Comparison of ENCODE assay signal across 13 cellular contexts in genomic region chr17:65183736-65184135, GRCh38. TPM values are rescaled to one million over a fixed set of nuclear protein-coding genes. Genes with fewer than 3 reads are reported as not detected.
DNase-seq lines count a peak whose midpoint lies in the region; ATAC-seq, FAIRE-seq and TF ChIP-seq lines count a peak whose summit lies in the region.
"Had no signal": no experiment of that assay in that cellular context is flagged by ENCODE, and none has a peak within 500 bp of the region (broad histone marks: within the 10 kb centered on the region; RNA-seq: fewer than 3 reads in every experiment).

No MANE protein-coding gene starts in this region.

- no peak overlapping the region for H3K56ac ChIP-seq in H1 (replicated peaks; ENCODE audit: insufficient read length, low read depth, low read length)

- peak overlapping the region; percentile 94; the same call in 1 of the 2 replicates for H2BK5ac ChIP-seq in H1 (ENCODE audit: low read depth, low read length)

- no peak for DNase-seq in CD4-positive, alpha-beta memory T cell
- no peak for DNase-seq in Karpas-422
- DNase-seq in H1 (ENCODE audit: low read depth in 1 of 2, low spot score in 2 of 2), result peak; percentile 62 to 72
- DNase-seq in myocyte (ENCODE audit: low read depth), result peak; percentile 56
- DNase-seq in stomach, result no peak
- no peak for DNase-seq in MM.1S
- DNase-seq in body of pancreas, result no peak
- DNase-seq in CD8-positive, alpha-beta T cell, result no peak
- DNase-seq: activated naive CD4-positive, alpha-beta T cell treated with Interleukin-2 at 50 U/mL for 16 hours; erythroblast; stimulated activated CD4-positive, alpha-beta T cell treated with anti-CD3 and anti-CD28 coated beads, Interleukin-1b, Interleukin-23, amount 100 ng/mL, for 48 hours; WERI-Rb-1 had no signal

- no peaks in the 10 kb centered on the region for H3K36me3 Mint-ChIP-seq in CD4-positive, alpha-beta memory T cell
- no peaks in the 10 kb centered on the region for H3K36me3 Mint-ChIP-seq in CD8-positive, alpha-beta T cell

- H3K18ac ChIP-seq in H1 (ENCODE audit: extremely low read depth, low read length), result peak overlapping the region; percentile 73; the same call in 1 of the 2 replicates

- no peak overlapping the region for H2BK15ac ChIP-seq in H1 (ENCODE audit: low read length)

- H2AFZ ChIP-seq in Karpas-422 (ENCODE audit: low read length), result 0 out of 2 replicates have a peak overlapping the region, but pooled peaks have one; percentile 13
- H2AFZ ChIP-seq in H1 (ENCODE audit: low read length), result no peak overlapping the region
- no peak overlapping the region for H2AFZ ChIP-seq in MM.1S (ENCODE audit: low read length)

- H3K9ac ChIP-seq in Karpas-422 (ENCODE audit: low read length) (no peak overlapping the region), H1 (replicated peaks in 1 of 4; ENCODE audit: extremely low read depth in 1 of 4, low read depth in 3 of 4, low read length in 3 of 4) (no peak overlapping the region; a peak in 2 of 7 replicates), MM.1S (ENCODE audit: low read length) (no peak overlapping the region)

- peak overlapping the region; percentile 97; the same call in 1 of the 2 replicates for H2BK12ac ChIP-seq in H1 (ENCODE audit: low read depth, low read length)

- no peak for ATAC-seq in body of pancreas
- ATAC-seq in CD8-positive, alpha-beta T cell, result no peak

- TF ChIP-seq CTCF in H1 (IDR thresholded peaks at IDR 0.05; ENCODE audit: control extremely low read depth in 1 of 3, insufficient read depth in 1 of 3, low read depth in 1 of 3, low read length in 3 of 3) (no peak), stomach (IDR thresholded peaks at IDR 0.05) (no peak), MM.1S (IDR thresholded peaks at IDR 0.05; ENCODE audit: low read length) (no peak), body of pancreas (IDR thresholded peaks at IDR 0.05) (no peak)
- TF ChIP-seq CTCF in CD8-positive, alpha-beta T cell (IDR thresholded peaks at IDR 0.05), result no peak

- no peak overlapping the region for H3K4ac ChIP-seq in H1 (replicated peaks; ENCODE audit: insufficient read length, low read depth, low read length)

- TF ChIP-seq EP300 in H1 (IDR thresholded peaks at IDR 0.05; ENCODE audit: borderline replicate concordance in 1 of 2, low read depth in 2 of 2, low read length in 2 of 2), result peak in 1 of 2 experiments; percentile 96; a peak in 2 of 3 replicates
- TF ChIP-seq EP300 in stomach (IDR thresholded peaks at IDR 0.05), result no peak

- CTCF ChIA-PET in CD4-positive, alpha-beta memory T cell (lab: Charles Lee; ENCODE audit: partially characterized antibody), result no interaction called here
- CTCF ChIA-PET in H1 (lab: Charles Lee; ENCODE audit: partially characterized antibody), result interaction anchor here (0.7 to 1.0 kb wide), 3 partner anchors 24 to 838 kb away, joined by 3 to 5 read pairs (median 3); partner anchors contain the start of gene RGS9
- CTCF ChIA-PET in CD8-positive, alpha-beta T cell (lab: Charles Lee), result interaction anchor here (1.2 to 2.2 kb wide), 2 partner anchors 14 to 42 kb away, joined by 3 to 10 read pairs; no protein-coding TSS in a partner anchor

- no peaks in the 10 kb centered on the region for H4K20me1 ChIP-seq in Karpas-422 (ENCODE audit: insufficient read depth, low read depth, low read length)
- no peaks in the 10 kb centered on the region for H4K20me1 ChIP-seq in H1 (replicated peaks in 1 of 2; ENCODE audit: control insufficient read depth in 1 of 2, insufficient read depth in 2 of 2, low read length in 2 of 2)
- no peaks in the 10 kb centered on the region for H4K20me1 ChIP-seq in MM.1S (ENCODE audit: insufficient read depth, low read length)

- H3K23me2 ChIP-seq in H1 (ENCODE audit: low read depth, low read length), result 0 out of 2 replicates have a peak, but pooled peaks cover 2% of the 10 kb centered on the region

- no peaks in the 10 kb centered on the region for H3K36me3 ChIP-seq in CD4-positive, alpha-beta memory T cell (ENCODE audit: insufficient read depth, low read length)
- H3K36me3 ChIP-seq in Karpas-422 (ENCODE audit: insufficient read depth, low read length), result no peaks in the 10 kb centered on the region
- no peaks in the 10 kb centered on the region for H3K36me3 ChIP-seq in H1 (ENCODE audit: control insufficient read depth in 2 of 4, insufficient read depth in 4 of 4, low read length in 3 of 4)
- no peaks in the 10 kb centered on the region for H3K36me3 ChIP-seq in stomach
- H3K36me3 ChIP-seq in MM.1S (replicated peaks; ENCODE audit: insufficient read depth, low read length), result no peaks in the 10 kb centered on the region
- H3K36me3 ChIP-seq in body of pancreas (replicated peaks in 1 of 2; ENCODE audit: insufficient read depth in 1 of 2, low read depth in 2 of 2), result no peaks in the 10 kb centered on the region
- H3K36me3 ChIP-seq in CD8-positive, alpha-beta T cell (ENCODE audit: insufficient read depth, low read length), result no peaks in the 10 kb centered on the region
- H3K36me3 ChIP-seq: thoracic aorta, WERI-Rb-1 had no signal

- no peaks in the 10 kb centered on the region for H3K27me3 ChIP-seq in CD4-positive, alpha-beta memory T cell (ENCODE audit: insufficient read depth, low read length)
- H3K27me3 ChIP-seq in Karpas-422 (ENCODE audit: low read length) (no peaks in the 10 kb centered on the region), H1 (replicated peaks in 1 of 4; ENCODE audit: control insufficient read depth in 3 of 4, extremely low read depth in 1 of 4, insufficient read depth in 3 of 4, low read length in 3 of 4) (no peaks in the 10 kb centered on the region), stomach (no peaks in the 10 kb centered on the region), MM.1S (replicated peaks; ENCODE audit: insufficient read depth, low read length) (no peaks in the 10 kb centered on the region), body of pancreas (no peaks in the 10 kb centered on the region)
- no peaks in the 10 kb centered on the region for H3K27me3 ChIP-seq in CD8-positive, alpha-beta T cell (ENCODE audit: insufficient read depth, low read length)

- H3K23ac ChIP-seq in H1 (ENCODE audit: insufficient read length), result no peak overlapping the region

- peak; percentile 96 for FAIRE-seq in H1 (lab: Jason Lieb, UNC)

- no peaks in the 10 kb centered on the region for H3K79me2 ChIP-seq in Karpas-422 (ENCODE audit: low read length)
- H3K79me2 ChIP-seq in H1 (ENCODE audit: control insufficient read depth in 1 of 2, insufficient read depth in 2 of 2, low read length in 2 of 2), result no peaks in the 10 kb centered on the region
- H3K79me2 ChIP-seq in MM.1S (ENCODE audit: low read length), result no peaks in the 10 kb centered on the region

- peak overlapping the region in 4 of 7 donors; percentile 6 to 62 (median 24) for H3K27ac Mint-ChIP-seq in CD4-positive, alpha-beta memory T cell
- no peak overlapping the region for H3K27ac Mint-ChIP-seq in CD8-positive, alpha-beta T cell

- no peaks in the 10 kb centered on the region for H3K9me3 Mint-ChIP-seq in CD4-positive, alpha-beta memory T cell
- H3K9me3 Mint-ChIP-seq in CD8-positive, alpha-beta T cell, result no peaks in the 10 kb centered on the region

- H3K27ac ChIP-seq in CD4-positive, alpha-beta memory T cell (ENCODE audit: low read depth, low read length), result no peak overlapping the region
- H3K27ac ChIP-seq in Karpas-422 (ENCODE audit: low read length) (no peak overlapping the region), H1 (ENCODE audit: low read depth, low read length) (peak overlapping the region; percentile 76; the same call in 1 of the 2 replicates), stomach (no peak overlapping the region), MM.1S (ENCODE audit: low read length) (no peak overlapping the region), body of pancreas (no peak overlapping the region)
- H3K27ac ChIP-seq in CD8-positive, alpha-beta T cell (ENCODE audit: low read depth, low read length), result no peak overlapping the region
- H3K27ac ChIP-seq: thoracic aorta, WERI-Rb-1 had no signal

- peaks cover 42 to 57% (median 50%) of the 10 kb centered on the region in 4 donors for H3K4me1 Mint-ChIP-seq in CD4-positive, alpha-beta memory T cell
- H3K4me1 Mint-ChIP-seq in CD8-positive, alpha-beta T cell (ENCODE audit: low read depth), result peaks cover 43% of the 10 kb centered on the region

- H4K91ac ChIP-seq in H1 (replicated peaks; ENCODE audit: insufficient read length, low read length), result peak overlapping the region; percentile 70

- H4K8ac ChIP-seq in H1 (ENCODE audit: extremely low read depth, insufficient read depth, low read length), result peak overlapping the region; percentile 59; the same call in 1 of the 2 replicates

- peak overlapping the region; percentile 47 for H4K5ac ChIP-seq in H1 (ENCODE audit: insufficient read length, low read depth, low read length)

- H3K4me2 ChIP-seq in Karpas-422 (ENCODE audit: low read depth, low read length, poor library complexity, severe bottlenecking) (no peak overlapping the region), H1 (ENCODE audit: insufficient read depth in 1 of 2, low read depth in 2 of 2, low read length in 2 of 2) (peak overlapping the region; percentile 43 to 49; a peak in 3 of 4 replicates), MM.1S (ENCODE audit: low read depth, low read length) (no peak overlapping the region)

- POLR2A ChIA-PET in CD4-positive, alpha-beta memory T cell (lab: Charles Lee; ENCODE audit: partially characterized antibody), result interaction anchor here (0.8 kb wide), 1 partner anchor 18 kb away, joined by 4 read pairs; no protein-coding TSS in a partner anchor
- POLR2A ChIA-PET in H1 (lab: Charles Lee; ENCODE audit: partially characterized antibody), result interaction anchor here (0.8 to 1.6 kb wide), 8 partner anchors 10 to 264 kb away, joined by 3 to 9 read pairs (median 4); partner anchors contain the start of gene LRRC37A3
- POLR2A ChIA-PET in CD8-positive, alpha-beta T cell (lab: Charles Lee), result no interaction called here

- peaks cover 13% of the 10 kb centered on the region for H3F3A ChIP-seq in MM.1S (ENCODE audit: insufficient read depth, low read length)

- no peak overlapping the region for H3K14ac ChIP-seq in H1 (ENCODE audit: insufficient read length)

- no peak for TF ChIP-seq RAD21 in H1 (IDR thresholded peaks at IDR 0.05 in 1 of 2, conservative IDR thresholded peaks at IDR 0.05 in 1 of 2; ENCODE audit: low read depth in 2 of 2, low read length in 2 of 2)

- WGBS in H1 (ENCODE audit: extremely low coverage in 1 of 2, insufficient coverage in 1 of 2, insufficient read length in 1 of 2, insufficient replicate concordance in 2 of 2, low coverage in 1 of 2, low lambda C conversion rate in 2 of 2, missing lambda C conversion rate in 1 of 2), 2 experiments, result 9% methylated on average over 6 of the region's 6 CpGs; no CpG with 5 or more reads in 1 of the 2 experiments
- WGBS in stomach, 5 donors, result 16 to 33% (median 26%) methylated on average over 4 to 6 of the region's 6 CpGs
- 36 to 39% methylated on average over 6 of the region's 6 CpGs for WGBS in body of pancreas, 2 donors

- H3K9me2 ChIP-seq in Karpas-422 (replicated peaks; ENCODE audit: insufficient read depth, low read length) (no peaks in the 10 kb centered on the region), MM.1S (replicated peaks; ENCODE audit: insufficient read depth, low read length) (no peaks in the 10 kb centered on the region)

- H3K4me1 ChIP-seq in CD4-positive, alpha-beta memory T cell (ENCODE audit: insufficient read depth, low read length), result peaks cover 51% of the 10 kb centered on the region
- H3K4me1 ChIP-seq in Karpas-422 (ENCODE audit: low read length) (peaks cover 36% of the 10 kb centered on the region), H1 (replicated peaks in 1 of 4; ENCODE audit: control insufficient read depth in 3 of 4, insufficient read depth in 4 of 4, low read length in 3 of 4) (peaks cover 6 to 18% (median 14%) of the 10 kb centered on the region in 4 experiments), stomach (peaks cover 0 to 15% (median 6%) of the 10 kb centered on the region in 4 donors), MM.1S (ENCODE audit: low read length) (peaks cover 23% of the 10 kb centered on the region), body of pancreas (no peaks in the 10 kb centered on the region)
- peaks cover 38% of the 10 kb centered on the region for H3K4me1 ChIP-seq in CD8-positive, alpha-beta T cell (ENCODE audit: insufficient read depth, low read length)

- H2BK120ac ChIP-seq in H1 (replicated peaks; ENCODE audit: low read depth, low read length), result no peak overlapping the region

- TF ChIP-seq POLR2A in H1 (IDR thresholded peaks at IDR 0.05; ENCODE audit: control extremely low read depth in 1 of 2, low read depth in 2 of 2, low read length in 2 of 2) (peak; percentile 69 to 84), stomach (IDR thresholded peaks at IDR 0.05) (no peak), body of pancreas (IDR thresholded peaks at IDR 0.05) (no peak)

- no peak overlapping the region for H3K4me3 ChIP-seq in CD4-positive, alpha-beta memory T cell (ENCODE audit: low read length in 2 of 2)
- H3K4me3 ChIP-seq in Karpas-422 (ENCODE audit: low read length) (no peak overlapping the region), H1 (ENCODE audit: extremely low read depth in 1 of 4, insufficient read depth in 2 of 4, low read depth in 3 of 4, low read length in 4 of 4) (peak overlapping the region in 1 of 4 experiments; percentile 31; a peak in 1 of 8 replicates), stomach (no peak overlapping the region), MM.1S (ENCODE audit: low read length) (no peak overlapping the region), body of pancreas (no peak overlapping the region)
- H3K4me3 ChIP-seq in CD8-positive, alpha-beta T cell (ENCODE audit: low read depth, low read length), result no peak overlapping the region
- H3K4me3 ChIP-seq: thoracic aorta had no signal

- H3K79me1 ChIP-seq in H1 (ENCODE audit: low read depth, low read length), result no peaks in the 10 kb centered on the region

- H2BK20ac ChIP-seq in H1 (ENCODE audit: low read length), result peak overlapping the region; percentile 94; the same call in 1 of the 2 replicates

- H2AK5ac ChIP-seq in H1 (ENCODE audit: low read depth, low read length), result no peak overlapping the region

- no peaks in the 10 kb centered on the region for H3K27me3 Mint-ChIP-seq in CD4-positive, alpha-beta memory T cell
- H3K27me3 Mint-ChIP-seq in CD8-positive, alpha-beta T cell (ENCODE audit: low read depth), result peaks cover 2% of the 10 kb centered on the region

- H3K4me3 Mint-ChIP-seq in CD4-positive, alpha-beta memory T cell, result peak overlapping the region in 1 of 8 donors; percentile 15
- H3K4me3 Mint-ChIP-seq in CD8-positive, alpha-beta T cell, result no peak overlapping the region

- intact Hi-C loops in CD4-positive, alpha-beta memory T cell (cut with micrococcal nuclease), result no loop called here
- intact Hi-C loops in stomach (cut with DNase I; ENCODE audit: low total_unique reads), result no loop called here
- intact Hi-C loops in body of pancreas (cut with DNase I), result no loop called here
- intact Hi-C loops in CD8-positive, alpha-beta T cell (cut with DNase I, micrococcal nuclease), result no loop called here

- H3K9me3 ChIP-seq in CD4-positive, alpha-beta memory T cell (ENCODE audit: control insufficient read depth in 1 of 2, low read length in 2 of 2), result no peaks in the 10 kb centered on the region
- no peaks in the 10 kb centered on the region for H3K9me3 ChIP-seq in Karpas-422 (ENCODE audit: low read length)
- no peaks in the 10 kb centered on the region for H3K9me3 ChIP-seq in H1 (ENCODE audit: insufficient read depth in 2 of 2, low read depth in 1 of 2, low read length in 1 of 2)
- no peaks in the 10 kb centered on the region for H3K9me3 ChIP-seq in stomach
- H3K9me3 ChIP-seq in MM.1S (replicated peaks; ENCODE audit: insufficient read depth, low read length), result no peaks in the 10 kb centered on the region
- H3K9me3 ChIP-seq in body of pancreas, result no peaks in the 10 kb centered on the region
- H3K9me3 ChIP-seq in CD8-positive, alpha-beta T cell (ENCODE audit: low read length), result no peaks in the 10 kb centered on the region
- H3K9me3 ChIP-seq: thoracic aorta had no signal

RNA-seq across cellular contexts. Expression of gene RGS9, which starts 46.6 kb away (rescaled TPM):
- under 1 TPM; 0.67 to 0.84 TPM for total RNA-seq in CD4-positive, alpha-beta memory T cell
- 1 to 10 TPM; 1.6 to 2.7 TPM for polyA plus RNA-seq in CD4-positive, alpha-beta memory T cell
- 12.9 and 13.4 TPM in 2 replicates for total RNA-seq in Karpas-422 (2014; rRNA removed; shearing (Covaris generic); ENCODE audit: low replicate concordance)
- 14.3 and 20.5 TPM in 2 replicates for total RNA-seq in H1 (2021; fragmentation: NEBNext Ultra II Directional; extraction: Animal tissue kit (Norgen Biotek cat#: 25700))
- polyA plus RNA-seq in H1 (2011; rRNA removed) (7.5 and 8.9 TPM in 2 replicates), stomach (1 to 10 TPM; 3.1 to 9.0 (median 4.5) TPM)
- polyA plus RNA-seq in H1 (2011; cell fraction: cytosol; rRNA removed), result 7.5 TPM
- 5.7 TPM for polyA plus RNA-seq in H1 (2011; cell fraction: nucleus; rRNA removed)
- 8.8 to 10.7 TPM (median 10.1 TPM) in 4 replicates for polyA plus RNA-seq in H1 (2012, experiment 1 of 2)
- 4.4 TPM for polyA plus RNA-seq in H1 (2012, experiment 2 of 2)
- 15.9 TPM for polyA plus RNA-seq in H1 (2013, experiment 1 of 2)
- 15.0 TPM for polyA plus RNA-seq in H1 (2013, experiment 2 of 2)
- 7.0 and 8.4 TPM in 2 replicates for polyA minus RNA-seq in H1 (2011; rRNA and poly(A)+ RNA removed)
- polyA minus RNA-seq in H1 (2011; cell fraction: cytosol; rRNA and poly(A)+ RNA removed), result 10.1 TPM
- polyA minus RNA-seq in H1 (2011; cell fraction: nucleus; rRNA and poly(A)+ RNA removed), result 6.1 TPM
- total RNA-seq in myocyte (0.10 and 0.96 TPM in 2 replicates), stomach (10 to 100 TPM in 3 of 5 donors, 1 to 10 TPM in 2; 1.2 to 16.1 (median 13.4) TPM), body of pancreas (1 to 10 TPM; 4.3 to 4.4 TPM)
- polyA plus RNA-seq in myocyte (2012), result 5.5 TPM
- 1 to 10 TPM; 1.1 to 1.6 TPM for total RNA-seq in CD8-positive, alpha-beta T cell

Comparison
In these comparisons a context has a peak if more than half of its experiments do, and no peak if none do; other contexts are left out.
1. DNase-seq: peak in H1 (2 of 2) and myocyte (single experiment); none in CD4-positive, alpha-beta memory T cell (0 of 5), Karpas-422 (single experiment), stomach (single experiment), MM.1S (single experiment), body of pancreas (0 of 4) and CD8-positive, alpha-beta T cell (0 of 7).
2. H3K4me2 ChIP-seq: peak in H1 (2 of 2); none in Karpas-422 (single experiment) and MM.1S (single experiment).
3. POLR2A ChIP-seq: peak in H1 (2 of 2); none in stomach (0 of 4) and body of pancreas (0 of 3).